Comparison of ENCODE assay signal across 1 cellular context in the genomic region with DNA sequence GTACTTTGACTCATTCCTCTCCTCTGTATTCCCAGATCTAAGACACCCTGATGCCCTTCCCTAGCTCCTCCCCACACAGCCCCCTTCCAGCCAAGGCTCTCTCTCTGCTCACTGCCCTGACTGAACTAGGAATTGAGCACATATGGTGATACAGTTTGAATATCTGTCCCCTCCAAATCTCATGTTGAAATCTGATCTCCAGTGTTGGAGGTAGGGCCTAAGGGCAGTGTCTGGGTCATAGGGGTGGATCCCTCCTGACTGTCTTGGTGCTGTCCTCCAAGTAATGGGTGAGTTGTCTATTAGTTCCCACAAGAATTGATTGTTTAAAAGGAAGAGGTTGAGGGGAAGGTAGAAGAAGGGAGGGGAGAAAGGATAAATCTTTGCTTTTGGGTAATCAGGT.
TF ChIP-seq lines count a peak whose summit lies in the region.

No MANE protein-coding gene starts in this region.

TF ChIP-seq in GM23338, 12 proteins besides CTCF, POLR2A, EP300 and RAD21 (continued from another document):
- TF ChIP-seq, protein P1, sequence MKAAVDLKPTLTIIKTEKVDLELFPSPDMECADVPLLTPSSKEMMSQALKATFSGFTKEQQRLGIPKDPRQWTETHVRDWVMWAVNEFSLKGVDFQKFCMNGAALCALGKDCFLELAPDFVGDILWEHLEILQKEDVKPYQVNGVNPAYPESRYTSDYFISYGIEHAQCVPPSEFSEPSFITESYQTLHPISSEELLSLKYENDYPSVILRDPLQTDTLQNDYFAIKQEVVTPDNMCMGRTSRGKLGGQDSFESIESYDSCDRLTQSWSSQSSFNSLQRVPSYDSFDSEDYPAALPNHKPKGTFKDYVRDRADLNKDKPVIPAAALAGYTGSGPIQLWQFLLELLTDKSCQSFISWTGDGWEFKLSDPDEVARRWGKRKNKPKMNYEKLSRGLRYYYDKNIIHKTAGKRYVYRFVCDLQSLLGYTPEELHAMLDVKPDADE (IDR thresholded peaks at IDR 0.05): no peak
TF ChIP-seq in GM23338: peak in this region for 0.
